ENCODE assay signal across 8 cellular contexts in genomic region chr17:73710095-73710592, GRCh38.
DNase-seq lines count a peak whose midpoint lies in the region; ATAC-seq, FAIRE-seq and TF ChIP-seq lines count a peak whose summit lies in the region.

No MANE protein-coding gene starts in this region.

- no peak overlapping the region for H3K9ac ChIP-seq in BLaER1 treated with 17β-estradiol and CSF1 and Interleukin-3, amounts not matched to agents 10 nM and 100 nM
- no peak overlapping the region for H3K9ac ChIP-seq in PC-3 (ENCODE audit: low read length)

- no peak overlapping the region for H3K4me3 ChIP-seq in BLaER1 treated with 17β-estradiol and CSF1 and Interleukin-3, amounts not matched to agents 10 nM and 100 nM
- H3K4me3 ChIP-seq in HEK293 (ENCODE audit: low read depth, low read length) (no peak overlapping the region), PC-3 (ENCODE audit: low read length) (no peak overlapping the region), pancreas (no peak overlapping the region)

- no peaks in the 10 kb centered on the region for H3K27me3 ChIP-seq in BLaER1 treated with 17β-estradiol and CSF1 and Interleukin-3, amounts not matched to agents 10 nM and 100 nM
- H3K27me3 ChIP-seq in PC-3 (ENCODE audit: low read length) (peaks cover 55% of the 10 kb centered on the region), foreskin keratinocyte (no peaks in the 10 kb centered on the region), pancreas (peaks cover 0 to 5% (median 0%) of the 10 kb centered on the region in 4 donors)

- no peaks in the 10 kb centered on the region for H3K9me3 Mint-ChIP-seq in activated T-helper 1 cell treated with anti-CD3 and anti-CD28 coated beads, Interleukin-12 subunit alpha, Interleukin-12 subunit beta, Interleukin-2, Interleukin-4 antibody, amounts not matched to agents 30 ng/mL and 10 ng/mL and 1 ng/mL, durations not matched to agents 14 hours and 24 hours and 36 hours

- H3K36me3 ChIP-seq in BLaER1 treated with 17β-estradiol and CSF1 and Interleukin-3, amounts not matched to agents 10 nM and 100 nM: no peaks in the 10 kb centered on the region
- H3K36me3 ChIP-seq in HEK293 (ENCODE audit: control insufficient read depth in 2 of 2, insufficient read depth in 1 of 2, low read length in 2 of 2) (no peaks in the 10 kb centered on the region), PC-3 (ENCODE audit: low read depth, low read length) (no peaks in the 10 kb centered on the region), pancreas (no peaks in the 10 kb centered on the region)

- no peak for FAIRE-seq in pancreas (lab: Jason Lieb, UNC)

- H3K36me3 Mint-ChIP-seq in activated T-helper 1 cell treated with anti-CD3 and anti-CD28 coated beads, Interleukin-12 subunit alpha, Interleukin-12 subunit beta, Interleukin-2, Interleukin-4 antibody, amounts not matched to agents 30 ng/mL and 10 ng/mL and 1 ng/mL, durations not matched to agents 14 hours and 24 hours and 36 hours (ENCODE audit: low read depth): no peaks in the 10 kb centered on the region

- H3K27ac Mint-ChIP-seq in activated T-helper 1 cell treated with anti-CD3 and anti-CD28 coated beads, Interleukin-12 subunit alpha, Interleukin-12 subunit beta, Interleukin-2, Interleukin-4 antibody, amounts not matched to agents 30 ng/mL and 10 ng/mL and 1 ng/mL, durations not matched to agents 14 hours and 24 hours and 36 hours: no peak overlapping the region

- peak; percentile 56 for ATAC-seq in PC-3
- peak; percentile 73 for ATAC-seq in foreskin keratinocyte
- ATAC-seq in pancreas: peak; percentile 69 to 86 (median 80)
- no peak for ATAC-seq in HG03097 (IDR thresholded peaks at IDR 0.05; ENCODE audit: low FRiP score, unreplicated experiment)

- H2AFZ ChIP-seq in PC-3 (ENCODE audit: low read length): no peak overlapping the region

- H3K4me1 Mint-ChIP-seq in activated T-helper 1 cell treated with anti-CD3 and anti-CD28 coated beads, Interleukin-12 subunit alpha, Interleukin-12 subunit beta, Interleukin-2, Interleukin-4 antibody, amounts not matched to agents 30 ng/mL and 10 ng/mL and 1 ng/mL, durations not matched to agents 14 hours and 24 hours and 36 hours (ENCODE audit: low read depth): peaks cover 7% of the 10 kb centered on the region

- no TSS peak for BruUV-seq in PC-3 (replicated peaks; lab: Mats Ljungman, UMichigan)

- DNase-seq in PC-3: peak; percentile 76
- peak; percentile 48 for DNase-seq in activated T-helper 1 cell treated with anti-CD3 and anti-CD28 coated beads, Interleukin-12 subunit alpha, Interleukin-12 subunit beta, Interleukin-2, Interleukin-4 antibody, amounts not matched to agents 30 ng/mL and 10 ng/mL and 1 ng/mL, durations not matched to agents 14 hours and 24 hours and 36 hours (ENCODE audit: low spot score)
- DNase-seq in foreskin keratinocyte: peak; percentile 25 to 45
- peak in 4 of 6 donors; percentile 27 to 60 (median 42) for DNase-seq in pancreas
- peak; percentile 78 for DNase-seq in ureter (ENCODE audit: low spot score)

- H3K9me3 ChIP-seq in BLaER1 treated with 17β-estradiol and CSF1 and Interleukin-3, amounts not matched to agents 10 nM and 100 nM (replicated peaks in 1 of 11): peaks cover 0 to 10% (median 6%) of the 10 kb centered on the region in 11 experiments; a peak in 11 of 22 replicates
- H3K9me3 ChIP-seq in HEK293 (ENCODE audit: control insufficient read depth, insufficient read depth, low read depth, low read length) (no peaks in the 10 kb centered on the region; the same call in 1 of the 2 replicates), PC-3 (ENCODE audit: low read length) (no peaks in the 10 kb centered on the region), pancreas (no peaks in the 10 kb centered on the region)

- H3F3A ChIP-seq in PC-3 (ENCODE audit: low read length, unreplicated experiment): no peaks in the 10 kb centered on the region

- WGBS in pancreas, 2 donors: 11% methylated on average over 15 of the region's 15 CpGs

- H3K27ac ChIP-seq in BLaER1 treated with 17β-estradiol and CSF1 and Interleukin-3, amounts not matched to agents 10 nM and 100 nM: no peak overlapping the region
- no peak overlapping the region for H3K27ac ChIP-seq in HEK293 (ENCODE audit: extremely low read depth, low read depth, low read length)
- no peak overlapping the region for H3K27ac ChIP-seq in PC-3 (ENCODE audit: low read length)
- H3K27ac ChIP-seq in foreskin keratinocyte: no peak overlapping the region
- no peak overlapping the region for H3K27ac ChIP-seq in pancreas

- POLR2A ChIA-PET in HEK293 (lab: Yijun Ruan, JAX): no interaction called here
- POLR2A ChIA-PET in PC-3 (lab: Charles Lee; ENCODE audit: unreplicated experiment): no interaction called here

- intact Hi-C loops in PC-3 (cut with micrococcal nuclease): no loop called here
- intact Hi-C loops in activated T-helper 1 cell treated with anti-CD3 and anti-CD28 coated beads, Interleukin-12 subunit alpha, Interleukin-12 subunit beta, Interleukin-2, Interleukin-4 antibody, amounts not matched to agents 30 ng/mL and 10 ng/mL and 1 ng/mL, durations not matched to agents 14 hours and 24 hours and 36 hours (cut with micrococcal nuclease): loop anchor here (2.0 kb wide), 2 partner anchors 67 to 115 kb away; no protein-coding TSS in a partner anchor
- intact Hi-C loops in pancreas (cut with DNase I): loop anchor here in 1 of 3 donors (5.0 kb wide), 1 partner anchor 278 kb away; no protein-coding TSS in a partner anchor

- peaks cover 15 to 29% (median 21%) of the 10 kb centered on the region in 10 experiments for H3K4me1 ChIP-seq in BLaER1 treated with 17β-estradiol and CSF1 and Interleukin-3, amounts not matched to agents 10 nM and 100 nM
- H3K4me1 ChIP-seq in HEK293 (ENCODE audit: control insufficient read depth, insufficient read depth, low read length) (no peaks in the 10 kb centered on the region), PC-3 (ENCODE audit: insufficient read depth, low read length) (0 out of 2 replicates have a peak, but pooled peaks cover 5% of the 10 kb centered on the region), foreskin keratinocyte (no peaks in the 10 kb centered on the region), pancreas (no peaks in the 10 kb centered on the region)

- H3K4me2 ChIP-seq in BLaER1 treated with 17β-estradiol and CSF1 and Interleukin-3, amounts not matched to agents 10 nM and 100 nM: peak overlapping the region in 10 of 11 experiments; percentile 36 to 69 (median 60); a peak in 15 of 22 replicates
- H3K4me2 ChIP-seq in PC-3 (ENCODE audit: low read length): no peak overlapping the region

- no peak overlapping the region for H3K4me3 Mint-ChIP-seq in activated T-helper 1 cell treated with anti-CD3 and anti-CD28 coated beads, Interleukin-12 subunit alpha, Interleukin-12 subunit beta, Interleukin-2, Interleukin-4 antibody, amounts not matched to agents 30 ng/mL and 10 ng/mL and 1 ng/mL, durations not matched to agents 14 hours and 24 hours and 36 hours

- H3K27me3 Mint-ChIP-seq in activated T-helper 1 cell treated with anti-CD3 and anti-CD28 coated beads, Interleukin-12 subunit alpha, Interleukin-12 subunit beta, Interleukin-2, Interleukin-4 antibody, amounts not matched to agents 30 ng/mL and 10 ng/mL and 1 ng/mL, durations not matched to agents 14 hours and 24 hours and 36 hours (ENCODE audit: insufficient read depth): peaks cover 6% of the 10 kb centered on the region

- no peaks in the 10 kb centered on the region for H3K9me2 ChIP-seq in PC-3 (replicated peaks; ENCODE audit: low read length)

- TF ChIP-seq CTCF in HEK293 (tag by site-specific recombination; IDR thresholded peaks at IDR 0.05) (peak; percentile 76), PC-3 (conservative IDR thresholded peaks at IDR 0.05; ENCODE audit: low read depth, low read length) (peak; percentile 85), foreskin keratinocyte (conservative IDR thresholded peaks at IDR 0.05) (peak; percentile 85), pancreas (IDR thresholded peaks at IDR 0.05) (peak; percentile 58 to 67 (median 62))

- H3K79me2 ChIP-seq in PC-3 (ENCODE audit: low read length): no peaks in the 10 kb centered on the region

- no peaks in the 10 kb centered on the region for H4K20me1 ChIP-seq in BLaER1 treated with 17β-estradiol and CSF1 and Interleukin-3, amounts not matched to agents 10 nM and 100 nM
- no peaks in the 10 kb centered on the region for H4K20me1 ChIP-seq in PC-3 (ENCODE audit: low read length)

- CTCF ChIA-PET in HEK293 (lab: Yijun Ruan, JAX): interaction anchor here (0.6 to 3.7 kb wide), 40 partner anchors 9 to 984 kb away, joined by 3 to 45 read pairs (median 4); partner anchors contain the start of gene SDK2
- CTCF ChIA-PET in PC-3 (lab: Charles Lee): no interaction called here

TF ChIP-seq in HEK293, 187 proteins besides CTCF, POLR2A, EP300 and RAD21 (continues in another document):
- TF ChIP-seq KLF8 (tag by site-specific recombination; IDR thresholded peaks at IDR 0.05) (0 out of 2 replicates have a peak, but pooled peaks have one; percentile 14), ZBTB10 (tag by site-specific recombination; IDR thresholded peaks at IDR 0.05) (no peak), ZNF223 (tag by site-specific recombination; IDR thresholded peaks at IDR 0.05) (peak; percentile 89), ZNF654 (tag by site-specific recombination; IDR thresholded peaks at IDR 0.05; ENCODE audit: low read depth) (peak; percentile 72), ZIC2 (tag by site-specific recombination; IDR thresholded peaks at IDR 0.05) (peak; percentile 57), ZNF600 (tag by site-specific recombination; IDR thresholded peaks at IDR 0.05) (0 out of 2 replicates have a peak, but pooled peaks have one; percentile 15)
